Comparison of ENCODE assay signal across 30 cellular contexts in genomic region chr6:3837781-3838180, GRCh38.
"Had no signal": no experiment of that assay in that cellular context is flagged by ENCODE, and none has a peak within 500 bp of the region (broad histone marks: within the 10 kb centered on the region; RNA-seq: fewer than 3 reads in every experiment).

No MANE protein-coding gene starts in this region.

- H3K4me3 Mint-ChIP-seq: activated B cell treated with CpG ODN at 0.5 μM for 24 hours; activated CD4-positive, alpha-beta memory T cell treated with anti-CD3 and anti-CD28 coated beads for 36 hours; activated CD4-positive, alpha-beta T cell treated with anti-CD3 and anti-CD28 coated beads, Interleukin-2, amount 10 ng/mL, durations not matched to agents 24 days and 14 days; activated CD8-positive, alpha-beta T cell treated with anti-CD3 and anti-CD28 coated beads for 36 hours; activated naive CD8-positive, alpha-beta T cell treated with anti-CD3 and anti-CD28 coated beads for 36 hours; activated T-cell treated with anti-CD3 and anti-CD28 coated beads, Interleukin-2, amount 50 U/mL, for 4 hours; activated T-cell treated with anti-CD3 and anti-CD28 coated beads, Interleukin-2, amount 50 U/mL, for 72 hours; activated T-helper 1 cell treated with anti-CD3 and anti-CD28 coated beads, Interleukin-12 subunit alpha, Interleukin-12 subunit beta, Interleukin-2, Interleukin-4 antibody, amounts not matched to agents 30 ng/mL and 10 ng/mL and 1 ng/mL, durations not matched to agents 14 hours and 24 hours and 36 hours; activated T-helper 17 cell treated with anti-CD3 and anti-CD28 coated beads, Interleukin-2, amount 50 U/mL, for 72 hours; T-helper 1 cell treated with Interleukin-12 subunit alpha and Interleukin-12 subunit beta and Interleukin-4 antibody, amounts not matched to agents 30 μg/mL and 1 μg/mL, for 36 hours; T-helper 2 cell treated with Interferon-gamma antibody and Interleukin-4, amounts not matched to agents 5 μg/mL and 100 μg/mL, for 36 hours had no signal

- H3K27ac Mint-ChIP-seq: activated B cell treated with CpG ODN at 0.5 μM for 24 hours; activated CD4-positive, alpha-beta memory T cell treated with anti-CD3 and anti-CD28 coated beads for 36 hours; activated CD4-positive, alpha-beta T cell treated with anti-CD3 and anti-CD28 coated beads, Interleukin-2, amount 10 ng/mL, durations not matched to agents 24 days and 14 days; activated CD8-positive, alpha-beta T cell treated with anti-CD3 and anti-CD28 coated beads for 36 hours; activated naive CD4-positive, alpha-beta T cell treated with anti-CD3 and anti-CD28 coated beads, Interleukin-2, amount 50 U/mL, for 72 hours; activated naive CD8-positive, alpha-beta T cell treated with anti-CD3 and anti-CD28 coated beads for 36 hours; activated T-cell treated with anti-CD3 and anti-CD28 coated beads, Interleukin-2, amount 50 U/mL, for 72 hours; activated T-helper 1 cell treated with anti-CD3 and anti-CD28 coated beads, Interleukin-12 subunit alpha, Interleukin-12 subunit beta, Interleukin-2, Interleukin-4 antibody, amounts not matched to agents 30 ng/mL and 10 ng/mL and 1 ng/mL, durations not matched to agents 14 hours and 24 hours and 36 hours; activated T-helper 17 cell treated with anti-CD3 and anti-CD28 coated beads, Interleukin-2, amount 50 U/mL, for 72 hours; T-helper 1 cell treated with Interleukin-12 subunit alpha and Interleukin-12 subunit beta and Interleukin-4 antibody, amounts not matched to agents 30 μg/mL and 1 μg/mL, for 36 hours; T-helper 2 cell treated with Interferon-gamma antibody and Interleukin-4, amounts not matched to agents 5 μg/mL and 100 μg/mL, for 36 hours had no signal

- ATAC-seq: activated CD8-positive, alpha-beta T cell treated with anti-CD3 and anti-CD28 coated beads for 36 hours; activated naive CD4-positive, alpha-beta T cell treated with anti-CD3 and anti-CD28 coated beads, Interleukin-2, amount 50 U/mL, for 72 hours; activated T-cell treated with anti-CD3 and anti-CD28 coated beads, Interleukin-2, amount 50 U/mL, for 4 hours; activated T-cell treated with anti-CD3 and anti-CD28 coated beads, Interleukin-2, amount 50 U/mL, for 72 hours; activated T-helper 17 cell treated with anti-CD3 and anti-CD28 coated beads, Interleukin-2, amount 50 U/mL, for 72 hours; body of pancreas had no signal

- H3K27me3 Mint-ChIP-seq: activated CD8-positive, alpha-beta T cell treated with anti-CD3 and anti-CD28 coated beads for 36 hours; activated naive CD8-positive, alpha-beta T cell treated with anti-CD3 and anti-CD28 coated beads for 36 hours; activated T-helper 17 cell treated with anti-CD3 and anti-CD28 coated beads, Interleukin-2, amount 50 U/mL, for 72 hours had no signal

- H3K36me3 Mint-ChIP-seq: activated CD4-positive, alpha-beta memory T cell treated with anti-CD3 and anti-CD28 coated beads for 36 hours; activated naive CD4-positive, alpha-beta T cell treated with anti-CD3 and anti-CD28 coated beads, Interleukin-2, amount 50 U/mL, for 72 hours; activated naive CD8-positive, alpha-beta T cell treated with anti-CD3 and anti-CD28 coated beads for 36 hours had no signal

- H3K9me3 Mint-ChIP-seq: activated B cell treated with CpG ODN at 0.5 μM for 24 hours; activated CD4-positive, alpha-beta memory T cell treated with anti-CD3 and anti-CD28 coated beads for 36 hours; activated CD4-positive, alpha-beta T cell treated with anti-CD3 and anti-CD28 coated beads, Interleukin-2, amount 10 ng/mL, durations not matched to agents 24 days and 14 days; activated CD8-positive, alpha-beta T cell treated with anti-CD3 and anti-CD28 coated beads for 36 hours; activated naive CD4-positive, alpha-beta T cell treated with anti-CD3 and anti-CD28 coated beads, Interleukin-2, amount 50 U/mL, for 72 hours; activated naive CD8-positive, alpha-beta T cell treated with anti-CD3 and anti-CD28 coated beads for 36 hours; activated T-cell treated with anti-CD3 and anti-CD28 coated beads, Interleukin-2, amount 50 U/mL, for 4 hours; activated T-cell treated with anti-CD3 and anti-CD28 coated beads, Interleukin-2, amount 50 U/mL, for 72 hours; activated T-helper 1 cell treated with anti-CD3 and anti-CD28 coated beads, Interleukin-12 subunit alpha, Interleukin-12 subunit beta, Interleukin-2, Interleukin-4 antibody, amounts not matched to agents 30 ng/mL and 10 ng/mL and 1 ng/mL, durations not matched to agents 14 hours and 24 hours and 36 hours; activated T-helper 17 cell treated with anti-CD3 and anti-CD28 coated beads, Interleukin-2, amount 50 U/mL, for 72 hours; T-helper 1 cell treated with Interleukin-12 subunit alpha and Interleukin-12 subunit beta and Interleukin-4 antibody, amounts not matched to agents 30 μg/mL and 1 μg/mL, for 36 hours; T-helper 2 cell treated with Interferon-gamma antibody and Interleukin-4, amounts not matched to agents 5 μg/mL and 100 μg/mL, for 36 hours had no signal

- DNase-seq: activated B cell treated with CpG ODN at 0.5 μM for 24 hours; activated CD4-positive, alpha-beta memory T cell treated with anti-CD3 and anti-CD28 coated beads for 36 hours; activated CD4-positive, alpha-beta T cell treated with anti-CD3 and anti-CD28 coated beads for 4 hours; activated CD4-positive, alpha-beta T cell treated with anti-CD3 and anti-CD28 coated beads, Interleukin-2, amount 10 ng/mL, durations not matched to agents 24 days and 14 days; activated CD4-positive, alpha-beta T cell treated with anti-CD3 and anti-CD28 coated beads, Interleukin-2, amount 50 U/mL, for 1 hour; activated CD4-positive, alpha-beta T cell treated with anti-CD3 and anti-CD28 coated beads, Interleukin-2, amount 50 U/mL, for 4 hours; activated CD4-positive, CD25-positive, alpha-beta regulatory T cell treated with anti-CD3 and anti-CD28 coated beads, Interleukin-2, amount 50 U/mL, for 72 hours; activated CD8-positive, alpha-beta memory T cell treated with anti-CD3 and anti-CD28 coated beads, Interleukin-2, amount 50 U/mL, for 48 hours; activated CD8-positive, alpha-beta T cell treated with anti-CD3 and anti-CD28 coated beads for 36 hours; activated effector memory CD4-positive, alpha-beta T cell treated with anti-CD3 and anti-CD28 coated beads, Interleukin-2, amount 50 U/mL, for 16 hours; activated gamma-delta T cell treated with Interleukin-2 at 50 U/mL for 16 hours; activated naive CD4-positive, alpha-beta T cell treated with anti-CD3 and anti-CD28 coated beads, Interleukin-2, amount 50 U/mL, for 16 hours; activated naive CD4-positive, alpha-beta T cell treated with Interleukin-2 at 50 U/mL for 16 hours; activated naive CD8-positive, alpha-beta T cell treated with anti-CD3 and anti-CD28 coated beads for 36 hours; activated T-cell treated with anti-CD3 and anti-CD28 coated beads, Interleukin-2, amount 50 U/mL, for 4 hours; activated T-cell treated with anti-CD3 and anti-CD28 coated beads, Interleukin-2, amount 50 U/mL, for 72 hours; amniotic stem cell; aorta; body of pancreas; brain microvascular endothelial cell; central memory CD4-positive, alpha-beta T cell; SW 1271; T-helper 1 cell; T-helper 2 cell; T-helper 9 cell had no signal

- H3K4me1 Mint-ChIP-seq: activated naive CD8-positive, alpha-beta T cell treated with anti-CD3 and anti-CD28 coated beads for 36 hours; activated T-helper 17 cell treated with anti-CD3 and anti-CD28 coated beads, Interleukin-2, amount 50 U/mL, for 72 hours had no signal
